ENCODE assay signal across 8 cellular contexts in the genomic region with DNA sequence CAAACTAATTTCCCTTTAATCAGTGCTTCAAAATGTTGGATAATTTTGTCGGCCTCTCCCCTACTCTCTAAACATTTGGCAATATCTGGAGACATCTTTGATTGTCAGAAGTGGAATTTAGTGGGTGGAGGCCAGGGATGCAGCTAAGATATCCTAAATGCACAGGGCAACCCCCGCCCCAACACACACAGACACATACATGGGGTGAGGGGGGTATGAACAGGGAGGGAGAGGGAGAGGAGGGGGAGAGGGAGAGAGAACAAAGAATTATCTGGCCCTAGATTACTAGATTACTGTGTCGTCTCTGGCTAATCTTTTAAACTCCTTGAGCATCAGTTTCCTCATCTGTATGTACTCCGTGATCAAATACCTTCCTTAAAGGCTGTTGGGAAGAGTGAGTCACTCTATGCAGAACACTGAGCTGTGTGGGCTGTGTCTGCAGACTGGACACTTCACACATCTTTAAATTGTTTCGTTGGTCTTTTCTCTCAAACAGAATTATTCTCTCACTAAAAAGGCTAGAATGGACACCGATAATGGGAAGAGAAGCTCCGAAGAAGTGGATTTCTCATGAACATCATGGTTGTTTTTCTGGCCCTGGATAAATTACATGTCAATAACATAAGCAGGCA. TPM values are rescaled to one million over a fixed set of nuclear protein-coding genes. Genes with fewer than 3 reads are reported as not detected.
DNase-seq lines count a peak whose midpoint lies in the region; FAIRE-seq and TF ChIP-seq lines count a peak whose summit lies in the region.

No MANE protein-coding gene starts in this region.

- H3K9me3 ChIP-seq in Loucy (ENCODE audit: insufficient read depth, low read depth, low read length), result no peaks in the 10 kb centered on the region

- H3F3A ChIP-seq in Loucy (ENCODE audit: low read depth), result no peaks in the 10 kb centered on the region

- no peaks in the 10 kb centered on the region for H3K9me2 ChIP-seq in Loucy (replicated peaks; ENCODE audit: low read depth, low read length)

- peak; percentile 62 for DNase-seq in AG08395 (ENCODE audit: low spot score)
- DNase-seq in bronchial epithelial cell (ENCODE audit: low read depth), result peak; percentile 78
- DNase-seq in mesothelial cell of epicardium (ENCODE audit: low spot score in 2 of 2, unreplicated experiment in 2 of 2), result no peak
- no peak for DNase-seq in Kasumi-1 (lab: John Stamatoyannopoulos, UW)
- DNase-seq in epidermal melanocyte (ENCODE audit: insufficient read length, low spot score), result no peak
- no peak for DNase-seq in NCI-H1417 (lab: John Stamatoyannopoulos, UW)
- no peak for DNase-seq in NOMO-1 treated with DMSO at 0.1 percent for 48 hours (lab: John Stamatoyannopoulos, UW; ENCODE audit: unreplicated experiment)

- H3K27me3 Mint-ChIP-seq in mesothelial cell of epicardium (ENCODE audit: low read depth), result no peaks in the 10 kb centered on the region

- FAIRE-seq in bronchial epithelial cell (lab: Jason Lieb, UNC), result no peak

- peaks cover 78% of the 10 kb centered on the region for H3K79me2 ChIP-seq in Loucy (ENCODE audit: insufficient read depth, low read length)

- H3K27me3 ChIP-seq in Loucy (ENCODE audit: insufficient read depth, low read length, poor library complexity, severe bottlenecking) (no peaks in the 10 kb centered on the region), bronchial epithelial cell (ENCODE audit: control insufficient read depth, insufficient read depth, low read length) (no peaks in the 10 kb centered on the region)

- no peaks in the 10 kb centered on the region for H3K9me3 Mint-ChIP-seq in mesothelial cell of epicardium

- peaks cover 3% of the 10 kb centered on the region for H3K36me3 Mint-ChIP-seq in mesothelial cell of epicardium

- peak overlapping the region; percentile 89 for H3K9ac ChIP-seq in Loucy (ENCODE audit: low read depth, low read length, poor library complexity, severe bottlenecking)

- H3K4me1 Mint-ChIP-seq in mesothelial cell of epicardium, result peaks cover 45% of the 10 kb centered on the region

- no peak overlapping the region for H3K4me3 Mint-ChIP-seq in mesothelial cell of epicardium

- peak overlapping the region; percentile 97 for H3K4me2 ChIP-seq in Loucy (ENCODE audit: low read depth, low read length, poor library complexity, severe bottlenecking)

- TF ChIP-seq CTCF in Loucy (conservative IDR thresholded peaks at IDR 0.05; ENCODE audit: low read length) (no peak), bronchial epithelial cell (IDR thresholded peaks at IDR 0.05; ENCODE audit: insufficient read depth, low read length, severe bottlenecking) (no peak), mesothelial cell of epicardium (IDR thresholded peaks at IDR 0.05; ENCODE audit: unreplicated experiment) (no peak)

- H3K4me3 ChIP-seq in Loucy (ENCODE audit: low read length, poor library complexity, severe bottlenecking) (peak overlapping the region; percentile 92), bronchial epithelial cell (ENCODE audit: low read depth, low read length) (no peak overlapping the region)

- no peaks in the 10 kb centered on the region for H3K36me3 ChIP-seq in Loucy (ENCODE audit: insufficient read depth, low read length)
- H3K36me3 ChIP-seq in bronchial epithelial cell (ENCODE audit: control insufficient read depth, insufficient read depth, low read length), result peaks cover 2% of the 10 kb centered on the region

- H3K4me1 ChIP-seq in Loucy (ENCODE audit: insufficient read depth, low read length, poor library complexity, severe bottlenecking), result peaks cover 69% of the 10 kb centered on the region

- peak overlapping the region; percentile 43 for H3K27ac Mint-ChIP-seq in mesothelial cell of epicardium

- no peak overlapping the region for H2AFZ ChIP-seq in Loucy (ENCODE audit: low read length)

- H4K20me1 ChIP-seq in Loucy (ENCODE audit: insufficient read depth, low read length, poor library complexity, severe bottlenecking), result peaks cover 61% of the 10 kb centered on the region

RNA-seq across cellular contexts. Expression of a gene that starts 2.9 kb away (rescaled TPM):
- total RNA-seq in bronchial epithelial cell (113 and 120 TPM in 2 replicates), mesothelial cell of epicardium (52.5 to 59.5 TPM (median 57.6 TPM) in 3 replicates)

RNA-seq across cellular contexts. Expression of a gene that starts 52.9 kb away (rescaled TPM):
- total RNA-seq in bronchial epithelial cell (10.8 and 15.5 TPM in 2 replicates), mesothelial cell of epicardium (38.3 to 38.8 TPM (median 38.7 TPM) in 3 replicates)

Comparison
In these comparisons a context has a peak if more than half of its experiments do, and no peak if none do; other contexts are left out.
1. DNase-seq: peak in AG08395 (single experiment) and bronchial epithelial cell (single experiment); none in mesothelial cell of epicardium (0 of 2), Kasumi-1 (0 of 2), epidermal melanocyte (single experiment), NCI-H1417 (0 of 3) and NOMO-1 treated with DMSO at 0.1 percent for 48 hours (single experiment).